In the genomic region with DNA sequence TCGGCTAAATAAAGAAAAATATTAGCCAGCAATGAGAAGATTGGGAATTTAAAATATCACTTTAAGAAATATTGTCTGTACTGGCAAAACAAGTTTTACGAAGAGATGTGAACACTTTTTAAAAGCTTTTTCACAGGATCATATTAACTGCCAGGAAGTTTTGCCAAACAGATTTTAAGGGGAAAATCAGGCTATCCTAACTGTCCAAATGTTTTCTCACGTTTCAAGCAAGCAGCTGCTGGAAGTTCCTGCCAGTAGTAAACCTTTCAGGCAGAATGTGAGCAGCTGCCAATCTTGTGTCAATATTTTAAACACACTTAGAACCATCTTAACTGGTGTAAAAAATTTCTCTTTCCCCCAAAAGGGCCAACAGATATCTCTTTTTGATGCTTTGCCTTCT, we compare ENCODE assay signal across 17 cellular contexts.
"Had no signal": no experiment of that assay in that cellular context is flagged by ENCODE, and none has a peak within 500 bp of the region (broad histone marks: within the 10 kb centered on the region; RNA-seq: fewer than 3 reads in every experiment).

No MANE protein-coding gene starts in this region.

- H3K27ac ChIP-seq: adrenal gland, colonic mucosa, foreskin keratinocyte, parathyroid adenoma, stomach, thoracic aorta had no signal

- H3K4me3 Mint-ChIP-seq: activated CD4-positive, alpha-beta T cell treated with anti-CD3 and anti-CD28 coated beads, Interleukin-2, amount 10 ng/mL, durations not matched to agents 7 days and 5 days; activated naive CD4-positive, alpha-beta T cell treated with anti-CD3 and anti-CD28 coated beads, Interleukin-2, amount 10 ng/mL, durations not matched to agents 7 days and 5 days; memory B cell had no signal

- H2AFZ ChIP-seq: parathyroid adenoma had no signal

- H3K27me3 ChIP-seq: adrenal gland, colonic mucosa, foreskin keratinocyte, stomach had no signal

- ATAC-seq: foreskin keratinocyte, left lobe of liver had no signal

- H3K4me1 Mint-ChIP-seq: activated CD4-positive, alpha-beta T cell treated with anti-CD3 and anti-CD28 coated beads, Interleukin-2, amount 10 ng/mL, durations not matched to agents 7 days and 5 days; activated naive CD4-positive, alpha-beta T cell treated with anti-CD3 and anti-CD28 coated beads, Interleukin-2, amount 10 ng/mL, durations not matched to agents 7 days and 5 days; memory B cell had no signal

- H3K9me3 Mint-ChIP-seq: activated CD4-positive, alpha-beta T cell treated with anti-CD3 and anti-CD28 coated beads, Interleukin-2, amount 10 ng/mL, durations not matched to agents 7 days and 5 days; activated naive CD4-positive, alpha-beta T cell treated with anti-CD3 and anti-CD28 coated beads, Interleukin-2, amount 10 ng/mL, durations not matched to agents 7 days and 5 days had no signal

- H3K27ac Mint-ChIP-seq: activated naive CD4-positive, alpha-beta T cell treated with anti-CD3 and anti-CD28 coated beads, Interleukin-2, amount 10 ng/mL, durations not matched to agents 7 days and 5 days; activated T-helper 2 cell treated with anti-CD3 and anti-CD28 coated beads, Interferon-gamma antibody, Interleukin-2, Interleukin-4, amounts not matched to agents 10 μg/mL and 5 μg/mL and 100 μg/mL, durations not matched to agents 14 hours and 24 hours and 36 hours; memory B cell had no signal

- H3K79me2 ChIP-seq: parathyroid adenoma had no signal

- H3K4me1 ChIP-seq: adrenal gland, colonic mucosa, foreskin keratinocyte, parathyroid adenoma had no signal

- H3K9me3 ChIP-seq: colonic mucosa, stomach, thoracic aorta had no signal

- H3K36me3 Mint-ChIP-seq: activated naive CD4-positive, alpha-beta T cell treated with anti-CD3 and anti-CD28 coated beads, Interleukin-2, amount 10 ng/mL, durations not matched to agents 7 days and 5 days; memory B cell had no signal

- DNase-seq: activated CD4-positive, alpha-beta T cell treated with anti-CD3 and anti-CD28 coated beads, Interleukin-2, amount 10 ng/mL, durations not matched to agents 7 days and 5 days; activated CD4-positive, CD25-positive, alpha-beta regulatory T cell; activated CD8-positive, alpha-beta memory T cell treated with anti-CD3 and anti-CD28 coated beads for 24 hours; activated naive CD4-positive, alpha-beta T cell treated with anti-CD3 and anti-CD28 coated beads, Interleukin-2, amount 10 ng/mL, durations not matched to agents 7 days and 5 days; activated T-cell treated with anti-CD3 and anti-CD28 coated beads for 4 hours; adrenal gland; caudate nucleus; colonic mucosa; foreskin keratinocyte; head of caudate nucleus; retina; stomach had no signal

- H3K36me3 ChIP-seq: adrenal gland, colonic mucosa, stomach, thoracic aorta had no signal

- H3K4me3 ChIP-seq: adrenal gland, colonic mucosa, stomach, thoracic aorta had no signal

- H3K27me3 Mint-ChIP-seq: activated CD4-positive, alpha-beta T cell treated with anti-CD3 and anti-CD28 coated beads, Interleukin-2, amount 10 ng/mL, durations not matched to agents 7 days and 5 days; activated naive CD4-positive, alpha-beta T cell treated with anti-CD3 and anti-CD28 coated beads, Interleukin-2, amount 10 ng/mL, durations not matched to agents 7 days and 5 days; memory B cell had no signal

- H3K9ac ChIP-seq: parathyroid adenoma had no signal
